ENCODE assay signal across 8 cellular contexts in genomic region chr11:71928739-71929443, GRCh38. TPM values are rescaled to one million over a fixed set of nuclear protein-coding genes. Genes with fewer than 3 reads are reported as not detected.
A peak's percentile ranks its signal among the peaks of the same experiment; 100 is the strongest.
DNase-seq lines count a peak whose midpoint lies in the region; ATAC-seq and TF ChIP-seq lines count a peak whose summit lies in the region.

Gene RNF121 (plus strand): TSS chr11:71929046. CDS start chr11:71929062, 16 bp downstream.

- H3K4me1 ChIP-seq in adipocyte (ENCODE audit: control insufficient read depth, insufficient read depth, low read length) (peaks cover 24% of the 10 kb centered on the region), upper lobe of left lung (peaks cover 22 to 36% (median 23%) of the 10 kb centered on the region in 4 donors)

- H3K27ac ChIP-seq in upper lobe of left lung, result peak within 1 kb of the TSS; percentile 90 to 95 (median 93)

- 0 to 1% methylated on average over 23 to 31 of the region's 31 CpGs for WGBS in upper lobe of left lung, 2 donors

- H3K36me3 ChIP-seq in adipocyte (ENCODE audit: control insufficient read depth, insufficient read depth, low read length, severe bottlenecking) (no peaks in the 10 kb centered on the region), upper lobe of left lung (peaks cover 0 to 7% (median 0%) of the 10 kb centered on the region in 4 donors)

- DNase-seq in GM12864 (ENCODE audit: low read depth), result peak; percentile 89
- DNase-seq in NCI-H1417 treated with DMSO at 0.1 percent for 48 hours (lab: John Stamatoyannopoulos, UW), result peak; percentile 95
- peak; percentile 97 for DNase-seq in SW480 (ENCODE audit: low spot score)
- peak; percentile 99 for DNase-seq in adipocyte (ENCODE audit: low read depth)
- peak; percentile 98 for DNase-seq in cardiac septum (ENCODE audit: low spot score)
- DNase-seq in pons (ENCODE audit: low spot score), result peak; percentile 96
- DNase-seq in upper lobe of left lung, result peak; percentile 97 to 98

- peak within 1 kb of the TSS; percentile 91 for H3K9ac ChIP-seq in adipocyte (ENCODE audit: low read length)

- ATAC-seq in HG02763 (IDR thresholded peaks at IDR 0.05; ENCODE audit: unreplicated experiment) (peak; percentile 75), upper lobe of left lung (ENCODE audit: low FRiP score in 2 of 2) (peak; percentile 99 to 100)

- peak in 1 of 4 donors; percentile 67 for TF ChIP-seq POLR2A in upper lobe of left lung (IDR thresholded peaks at IDR 0.05)

- no peaks in the 10 kb centered on the region for H3K9me3 ChIP-seq in adipocyte (ENCODE audit: control insufficient read depth, low read length)
- no peaks in the 10 kb centered on the region for H3K9me3 ChIP-seq in upper lobe of left lung

- TF ChIP-seq EP300 in upper lobe of left lung (IDR thresholded peaks at IDR 0.05), result no peak

- intact Hi-C loops in cardiac septum (cut with DNase I), result loop anchor here (2.0 kb wide), 1 partner anchor 184 kb away; the partner anchor contains the start of gene ANAPC15

- H3K4me3 ChIP-seq in GM12864 (ENCODE audit: low read depth, low read length) (peak within 1 kb of the TSS; percentile 89), adipocyte (ENCODE audit: low read length) (peak within 1 kb of the TSS; percentile 91), upper lobe of left lung (peak within 1 kb of the TSS; percentile 79 to 97 (median 90))

- H3K27me3 ChIP-seq in adipocyte (replicated peaks; ENCODE audit: control insufficient read depth, insufficient read depth, low read length), result no peaks in the 10 kb centered on the region
- no peaks in the 10 kb centered on the region for H3K27me3 ChIP-seq in upper lobe of left lung

- TF ChIP-seq CTCF in GM12864 (IDR thresholded peaks at IDR 0.05; ENCODE audit: low read depth, low read length, missing control alignments) (no peak), upper lobe of left lung (IDR thresholded peaks at IDR 0.05) (peak in 2 of 6 experiments; percentile 6 to 9)

RNA-seq across cellular contexts. Expression of gene RNF121, which starts in this region (rescaled TPM):
- total RNA-seq in cardiac septum, result 18.4 TPM
- 100 to 1,000 TPM in 1 of 6 donors, 10 to 100 TPM in 5; 16.0 to 112 (median 28.3) TPM for total RNA-seq in upper lobe of left lung

Comparison
In these comparisons a context has a peak if more than half of its experiments do, and no peak if none do; other contexts are left out.
1. Peak in every context shown above with its lines: DNase-seq, ATAC-seq, H3K4me3 ChIP-seq and H3K27ac ChIP-seq.